Comparison of ENCODE assay signal across 1 cellular context in genomic region chr11:1931791-1932480, GRCh38.
TF ChIP-seq lines count a peak whose summit lies in the region.

No MANE protein-coding gene starts in this region.

TF ChIP-seq in WTC11, 78 proteins besides CTCF, POLR2A, EP300 and RAD21 (continued from another document):
- TF ChIP-seq FOXP4 (CRISPR knock-in tag; IDR thresholded peaks at IDR 0.05) (no peak), TCF7 (CRISPR knock-in tag; IDR thresholded peaks at IDR 0.05; ENCODE audit: low read depth) (no peak), MYBL2 (CRISPR knock-in tag; IDR thresholded peaks at IDR 0.05) (no peak), ESRRA (CRISPR knock-in tag; IDR thresholded peaks at IDR 0.05; ENCODE audit: borderline replicate concordance) (no peak), KAT7 (CRISPR knock-in tag; IDR thresholded peaks at IDR 0.05; ENCODE audit: borderline replicate concordance) (no peak), ZNF425 (CRISPR knock-in tag; conservative IDR thresholded peaks at IDR 0.05) (no peak), ZNF263 (CRISPR knock-in tag; IDR thresholded peaks at IDR 0.05; ENCODE audit: low read depth) (no peak), USF2 (CRISPR knock-in tag; IDR thresholded peaks at IDR 0.05) (no peak), ATF6 (CRISPR knock-in tag; IDR thresholded peaks at IDR 0.05) (no peak), ZNF396 (CRISPR knock-in tag; IDR thresholded peaks at IDR 0.05; ENCODE audit: borderline replicate concordance) (no peak), MXD4 (CRISPR knock-in tag; IDR thresholded peaks at IDR 0.05; ENCODE audit: borderline replicate concordance) (no peak)
- TF ChIP-seq, protein P1, sequence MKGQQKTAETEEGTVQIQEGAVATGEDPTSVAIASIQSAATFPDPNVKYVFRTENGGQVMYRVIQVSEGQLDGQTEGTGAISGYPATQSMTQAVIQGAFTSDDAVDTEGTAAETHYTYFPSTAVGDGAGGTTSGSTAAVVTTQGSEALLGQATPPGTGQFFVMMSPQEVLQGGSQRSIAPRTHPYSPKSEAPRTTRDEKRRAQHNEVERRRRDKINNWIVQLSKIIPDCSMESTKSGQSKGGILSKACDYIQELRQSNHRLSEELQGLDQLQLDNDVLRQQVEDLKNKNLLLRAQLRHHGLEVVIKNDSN (CRISPR knock-in tag; IDR thresholded peaks at IDR 0.05): no peak
- TF ChIP-seq, protein P2, sequence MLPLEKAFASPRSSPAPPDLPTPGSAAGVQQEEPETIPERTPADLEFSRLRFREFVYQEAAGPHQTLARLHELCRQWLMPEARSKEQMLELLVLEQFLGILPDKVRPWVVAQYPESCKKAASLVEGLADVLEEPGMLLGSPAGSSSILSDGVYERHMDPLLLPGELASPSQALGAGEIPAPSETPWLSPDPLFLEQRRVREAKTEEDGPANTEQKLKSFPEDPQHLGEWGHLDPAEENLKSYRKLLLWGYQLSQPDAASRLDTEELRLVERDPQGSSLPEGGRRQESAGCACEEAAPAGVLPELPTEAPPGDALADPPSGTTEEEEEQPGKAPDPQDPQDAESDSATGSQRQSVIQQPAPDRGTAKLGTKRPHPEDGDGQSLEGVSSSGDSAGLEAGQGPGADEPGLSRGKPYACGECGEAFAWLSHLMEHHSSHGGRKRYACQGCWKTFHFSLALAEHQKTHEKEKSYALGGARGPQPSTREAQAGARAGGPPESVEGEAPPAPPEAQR (CRISPR knock-in tag; IDR thresholded peaks at IDR 0.05): no peak
- TF ChIP-seq, protein P3, sequence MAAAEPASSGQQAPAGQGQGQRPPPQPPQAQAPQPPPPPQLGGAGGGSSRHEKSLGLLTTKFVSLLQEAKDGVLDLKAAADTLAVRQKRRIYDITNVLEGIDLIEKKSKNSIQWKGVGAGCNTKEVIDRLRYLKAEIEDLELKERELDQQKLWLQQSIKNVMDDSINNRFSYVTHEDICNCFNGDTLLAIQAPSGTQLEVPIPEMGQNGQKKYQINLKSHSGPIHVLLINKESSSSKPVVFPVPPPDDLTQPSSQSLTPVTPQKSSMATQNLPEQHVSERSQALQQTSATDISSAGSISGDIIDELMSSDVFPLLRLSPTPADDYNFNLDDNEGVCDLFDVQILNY (CRISPR knock-in tag; IDR thresholded peaks at IDR 0.05): no peak
